29 cellular contexts compared by ENCODE assay signal in genomic region chr11:47977651-47978050, GRCh38. TPM values are rescaled to one million over a fixed set of nuclear protein-coding genes. Genes with fewer than 3 reads are reported as not detected.
DNase-seq lines count a peak whose midpoint lies in the region; ATAC-seq and TF ChIP-seq lines count a peak whose summit lies in the region.
"Had no signal": no experiment of that assay in that cellular context is flagged by ENCODE, and none has a peak within 500 bp of the region (broad histone marks: within the 10 kb centered on the region; RNA-seq: fewer than 3 reads in every experiment).

No MANE protein-coding gene starts in this region.

- H3K4me3 ChIP-seq in breast epithelium, result no peak overlapping the region
- peak overlapping the region in 1 of 3 donors; percentile 18 for H3K4me3 ChIP-seq in liver (ENCODE audit: low read depth in 1 of 3, low read length in 3 of 3)
- H3K4me3 ChIP-seq in WERI-Rb-1 (ENCODE audit: low read depth, low read length), result no peak overlapping the region
- H3K4me3 ChIP-seq: esophagus squamous epithelium, gastroesophageal sphincter, lung, ovary, testis had no signal

- no peak for TF ChIP-seq POLR2A in breast epithelium (IDR thresholded peaks at IDR 0.05)

- intact Hi-C loops in MCF 10A (cut with micrococcal nuclease), result no loop called here
- intact Hi-C loops in breast epithelium (cut with DNase I; ENCODE audit: low total_unique reads), result no loop called here

- BruUV-seq in MCF 10A (replicated peaks; lab: Mats Ljungman, UMichigan), result no TSS peak

- DNase-seq in MCF 10A (ENCODE audit: unreplicated experiment), result peak; percentile 35
- DNase-seq in breast epithelium (ENCODE audit: low spot score in 2 of 2), result no peak
- peak; percentile 71 for DNase-seq in amniotic epithelial cell (ENCODE audit: low read depth)
- no peak for DNase-seq in activated gamma-delta T cell treated with Interleukin-2 at 50 U/mL for 16 hours
- no peak for DNase-seq in anterior cingulate cortex (lab: John Stamatoyannopoulos, UW)
- no peak for DNase-seq in WERI-Rb-1
- DNase-seq: activated B cell treated with CpG ODN at 0.5 μM for 24 hours; activated CD4-positive, alpha-beta T cell treated with anti-CD3 and anti-CD28 coated beads, Interleukin-2, amount 10 ng/mL, durations not matched to agents 7 days and 5 days; activated gamma-delta T cell; activated naive CD8-positive, alpha-beta T cell treated with anti-CD3 and anti-CD28 coated beads, Interleukin-2, amount 10 ng/mL, durations not matched to agents 7 days and 5 days; activated T-cell treated with anti-CD3 and anti-CD28 coated beads, Interleukin-2, amount 50 U/mL, for 24 hours; CD4-positive, alpha-beta memory T cell; cerebellar nuclear complex; esophagus squamous epithelium; kidney glomerular epithelial cell; natural killer cell; NCI-H2029 treated with DMSO at 0.1 percent for 48 hours; NCI-H345; NCI-H748 treated with DMSO at 0.1 percent for 48 hours; ovary; retina; small intestine; stimulated activated naive CD8-positive, alpha-beta T cell treated with anti-CD3 and anti-CD28 coated beads, Interleukin-15, Interleukin-2, amounts not matched to agents 100 U/mL and 50 U/mL, for 24 hours; testis had no signal

- H3K27ac ChIP-seq in breast epithelium, result no peak overlapping the region
- peak overlapping the region; percentile 69 to 85 for H3K27ac ChIP-seq in liver (ENCODE audit: low read depth in 1 of 2, low read length in 2 of 2)
- no peak overlapping the region for H3K27ac ChIP-seq in WERI-Rb-1
- H3K27ac ChIP-seq: esophagus squamous epithelium, gastroesophageal sphincter, ovary, testis had no signal

- no peak overlapping the region for H3K4me3 Mint-ChIP-seq in MCF 10A (ENCODE audit: unreplicated experiment)
- H3K4me3 Mint-ChIP-seq: activated B cell treated with CpG ODN at 0.5 μM for 24 hours; activated CD4-positive, alpha-beta T cell treated with anti-CD3 and anti-CD28 coated beads, Interleukin-2, amount 10 ng/mL, durations not matched to agents 7 days and 5 days; activated naive CD8-positive, alpha-beta T cell treated with anti-CD3 and anti-CD28 coated beads, Interleukin-2, amount 10 ng/mL, durations not matched to agents 7 days and 5 days; activated T-cell treated with anti-CD3 and anti-CD28 coated beads, Interleukin-2, amount 50 U/mL, for 24 hours; natural killer cell had no signal

- H3K9me3 ChIP-seq in breast epithelium, result no peaks in the 10 kb centered on the region
- no peaks in the 10 kb centered on the region for H3K9me3 ChIP-seq in liver (ENCODE audit: control insufficient read depth in 4 of 4, low read length in 3 of 4)
- no peaks in the 10 kb centered on the region for H3K9me3 ChIP-seq in WERI-Rb-1 (ENCODE audit: severe bottlenecking)
- H3K9me3 ChIP-seq: esophagus squamous epithelium, gastroesophageal sphincter, ovary, testis had no signal

- H3K9ac ChIP-seq in liver (ENCODE audit: low read depth in 1 of 2, low read length in 2 of 2), result no peak overlapping the region

- H3K9me3 Mint-ChIP-seq in MCF 10A (ENCODE audit: unreplicated experiment), result no peaks in the 10 kb centered on the region
- H3K9me3 Mint-ChIP-seq: activated B cell treated with CpG ODN at 0.5 μM for 24 hours; activated CD4-positive, alpha-beta T cell treated with anti-CD3 and anti-CD28 coated beads, Interleukin-2, amount 10 ng/mL, durations not matched to agents 7 days and 5 days; activated naive CD8-positive, alpha-beta T cell treated with anti-CD3 and anti-CD28 coated beads, Interleukin-2, amount 10 ng/mL, durations not matched to agents 7 days and 5 days; activated T-cell treated with anti-CD3 and anti-CD28 coated beads, Interleukin-2, amount 50 U/mL, for 24 hours; CD4-positive, alpha-beta memory T cell; natural killer cell had no signal

- H3K4me1 Mint-ChIP-seq in MCF 10A (ENCODE audit: insufficient read depth, unreplicated experiment), result peaks cover 10% of the 10 kb centered on the region

- WGBS in liver, result 33% methylated on average over 5 of the region's 5 CpGs

- no peaks in the 10 kb centered on the region for H3K36me3 ChIP-seq in breast epithelium
- H3K36me3 ChIP-seq in liver (ENCODE audit: control insufficient read depth in 4 of 4, insufficient read depth in 3 of 4, low read depth in 1 of 4, low read length in 3 of 4), result no peaks in the 10 kb centered on the region
- H3K36me3 ChIP-seq in WERI-Rb-1, result no peaks in the 10 kb centered on the region
- H3K36me3 ChIP-seq: esophagus squamous epithelium, gastroesophageal sphincter, ovary had no signal

- no peak overlapping the region for H3K27ac Mint-ChIP-seq in MCF 10A (ENCODE audit: low read depth, unreplicated experiment)
- H3K27ac Mint-ChIP-seq: activated B cell treated with CpG ODN at 0.5 μM for 24 hours; activated CD4-positive, alpha-beta T cell treated with anti-CD3 and anti-CD28 coated beads, Interleukin-2, amount 10 ng/mL, durations not matched to agents 7 days and 5 days; activated naive CD8-positive, alpha-beta T cell treated with anti-CD3 and anti-CD28 coated beads, Interleukin-2, amount 10 ng/mL, durations not matched to agents 7 days and 5 days; activated T-cell treated with anti-CD3 and anti-CD28 coated beads, Interleukin-2, amount 50 U/mL, for 24 hours; natural killer cell had no signal

- CTCF ChIA-PET in MCF 10A (lab: Yijun Ruan, JAX), result interaction anchor here (0.9 kb wide), 1 partner anchor 139 kb away, joined by 5 read pairs; no protein-coding TSS in a partner anchor

- H3K4me1 ChIP-seq in breast epithelium (peaks cover 0 to 8% of the 10 kb centered on the region in 2 donors), liver (ENCODE audit: control insufficient read depth in 4 of 4, insufficient read depth in 4 of 4, low read length in 3 of 4) (peaks cover 3 to 35% (median 22%) of the 10 kb centered on the region in 4 donors)

- POLR2A ChIA-PET in MCF 10A (lab: Yijun Ruan, JAX), result interaction anchor here (0.6 kb wide), 1 partner anchor 31 kb away, joined by 3 read pairs; no protein-coding TSS in a partner anchor

- peaks cover 12% of the 10 kb centered on the region for H3K27me3 Mint-ChIP-seq in MCF 10A (ENCODE audit: insufficient read depth, unreplicated experiment)
- H3K27me3 Mint-ChIP-seq: activated B cell treated with CpG ODN at 0.5 μM for 24 hours; activated T-cell treated with anti-CD3 and anti-CD28 coated beads, Interleukin-2, amount 50 U/mL, for 24 hours; CD4-positive, alpha-beta memory T cell; IgD-negative memory B cell had no signal

- TF ChIP-seq RAD21 in liver (IDR thresholded peaks at IDR 0.05), result peak; percentile 48 to 59

- no peak for TF ChIP-seq CTCF in MCF 10A (IDR thresholded peaks at IDR 0.05; ENCODE audit: unreplicated experiment)
- TF ChIP-seq CTCF in breast epithelium (IDR thresholded peaks at IDR 0.05), result no peak
- TF ChIP-seq CTCF in liver (IDR thresholded peaks at IDR 0.05; ENCODE audit: low read depth, low read length, missing input control), result no peak
- no peak for TF ChIP-seq CTCF in WERI-Rb-1 (IDR thresholded peaks at IDR 0.05; ENCODE audit: low read depth, low read length)

- no peak for ATAC-seq in HG02759 (IDR thresholded peaks at IDR 0.05; ENCODE audit: unreplicated experiment)
- ATAC-seq: gastroesophageal sphincter; natural killer cell; stimulated activated naive CD8-positive, alpha-beta T cell treated with anti-CD3 and anti-CD28 coated beads, Interleukin-15, Interleukin-2, amounts not matched to agents 100 U/mL and 50 U/mL, for 24 hours had no signal

- H3K36me3 Mint-ChIP-seq in MCF 10A (ENCODE audit: insufficient read depth, unreplicated experiment), result no peaks in the 10 kb centered on the region
- H3K36me3 Mint-ChIP-seq: IgD-negative memory B cell, natural killer cell had no signal

- H3K27me3 ChIP-seq in breast epithelium, result no peaks in the 10 kb centered on the region
- no peaks in the 10 kb centered on the region for H3K27me3 ChIP-seq in liver (ENCODE audit: control insufficient read depth in 4 of 4, insufficient read depth in 4 of 4, low read length in 3 of 4)
- no peaks in the 10 kb centered on the region for H3K27me3 ChIP-seq in WERI-Rb-1 (ENCODE audit: insufficient read depth, low read depth, severe bottlenecking)
- H3K27me3 ChIP-seq: gastroesophageal sphincter, ovary, testis had no signal

TF ChIP-seq in liver, 16 proteins besides CTCF, POLR2A, EP300 and RAD21 (continues in another document):
- TF ChIP-seq SP1 (IDR thresholded peaks at IDR 0.05), result peak; percentile 49
- peak; percentile 70 for TF ChIP-seq FOXA1 (IDR thresholded peaks at IDR 0.05)
- TF ChIP-seq FOXA2 (IDR thresholded peaks at IDR 0.05), result peak; percentile 83
- TF ChIP-seq REST (IDR thresholded peaks at IDR 0.05), result peak; percentile 57
- no peak for TF ChIP-seq EGR1 (IDR thresholded peaks at IDR 0.05; ENCODE audit: low read depth in 2 of 2)
- TF ChIP-seq RXRA (IDR thresholded peaks at IDR 0.05), result peak; percentile 56 to 88
- TF ChIP-seq JUND (IDR thresholded peaks at IDR 0.05), result peak in 1 of 2 donors; percentile 60
- no peak for TF ChIP-seq HNF4G (IDR thresholded peaks at IDR 0.05)
- peak; percentile 61 to 75 for TF ChIP-seq HNF4A (conservative IDR thresholded peaks at IDR 0.05)

RNA-seq across cellular contexts. Expression of gene PTPRJ, which starts 2.7 kb away (rescaled TPM):
- total RNA-seq in MCF 10A (2022) (0.30 and 0.61 TPM in 2 replicates), breast epithelium (10 to 100 TPM; 14.6 to 15.7 (median 14.7) TPM), liver (10 to 100 TPM; 23.3 to 24.7 TPM)
- polyA plus RNA-seq in liver, result 1 to 10 TPM; 4.1 to 5.8 TPM

Comparison
In these comparisons a context has a peak if more than half of its experiments do, and no peak if none do; other contexts are left out.
1. DNase-seq: peak in MCF 10A (single experiment) and amniotic epithelial cell (single experiment); none in breast epithelium (0 of 2), activated gamma-delta T cell treated with Interleukin-2 at 50 U/mL for 16 hours (single experiment), anterior cingulate cortex (0 of 58) and WERI-Rb-1 (single experiment).
2. H3K27ac ChIP-seq: peak in liver (2 of 2); none in breast epithelium (0 of 2) and WERI-Rb-1 (single experiment).